12 cellular contexts compared by ENCODE assay signal in the genomic region with DNA sequence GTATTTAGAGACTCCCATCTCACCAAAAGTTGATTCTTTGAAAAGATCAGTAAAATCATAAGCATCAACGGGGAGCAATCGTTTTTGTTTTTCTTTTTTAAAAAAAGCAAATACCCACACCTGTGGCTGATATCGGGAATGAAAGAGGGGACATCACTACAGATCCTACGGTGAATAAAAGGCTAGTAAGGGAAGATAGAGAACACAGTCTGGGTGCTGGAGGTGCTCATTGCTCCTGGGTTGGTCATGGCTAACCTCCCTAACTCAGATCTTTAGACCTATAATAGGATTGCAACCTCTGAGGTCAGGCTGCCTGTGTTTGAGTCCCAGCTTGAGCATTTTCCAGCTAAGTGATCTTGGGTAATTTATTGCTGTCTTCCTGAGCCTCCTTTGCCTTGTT. TPM values are rescaled to one million over a fixed set of nuclear protein-coding genes. Genes with fewer than 3 reads are reported as not detected.
DNase-seq lines count a peak whose midpoint lies in the region; ATAC-seq and TF ChIP-seq lines count a peak whose summit lies in the region.
"Had no signal": no experiment of that assay in that cellular context is flagged by ENCODE, and none has a peak within 500 bp of the region (broad histone marks: within the 10 kb centered on the region; RNA-seq: fewer than 3 reads in every experiment).

No MANE protein-coding gene starts in this region.

- peak overlapping the region; percentile 96 for H3K4me3 ChIP-seq in epithelial cell of esophagus (ENCODE audit: low read length)

- H3K4me3 Mint-ChIP-seq in stimulated activated naive CD8-positive, alpha-beta T cell treated with anti-CD3 and anti-CD28 coated beads, Interleukin-15, amount 100 ng/mL, for 72 hours: peak overlapping the region; percentile 28 to 40
- peak overlapping the region; percentile 83 to 97 (median 93) for H3K4me3 Mint-ChIP-seq in nephron
- peak overlapping the region in 1 of 2 donors; percentile 74 for H3K4me3 Mint-ChIP-seq in CD14-positive monocyte

- H3K27me3 Mint-ChIP-seq in stimulated activated naive CD8-positive, alpha-beta T cell treated with anti-CD3 and anti-CD28 coated beads, Interleukin-15, amount 100 ng/mL, for 72 hours: peaks cover 59% of the 10 kb centered on the region
- H3K27me3 Mint-ChIP-seq in nephron (ENCODE audit: low read depth) (peaks cover 30% of the 10 kb centered on the region), CD14-positive monocyte (ENCODE audit: low read depth in 3 of 3) (peaks cover 20 to 40% (median 23%) of the 10 kb centered on the region in 3 donors)

- no peak for ATAC-seq in stimulated activated naive CD8-positive, alpha-beta T cell treated with anti-CD3 and anti-CD28 coated beads, Interleukin-15, amount 100 ng/mL, for 72 hours
- ATAC-seq in stimulated activated naive CD8-positive, alpha-beta T cell treated with anti-CD3 and anti-CD28 coated beads, Interleukin-15, Interleukin-2, amounts not matched to agents 100 U/mL and 50 U/mL, for 24 hours: no peak
- ATAC-seq in GM18517 (IDR thresholded peaks at IDR 0.05; ENCODE audit: unreplicated experiment) (no peak), HG02623 (IDR thresholded peaks at IDR 0.05; ENCODE audit: unreplicated experiment) (no peak)

- peaks cover 14% of the 10 kb centered on the region for H3K4me1 Mint-ChIP-seq in stimulated activated naive CD8-positive, alpha-beta T cell treated with anti-CD3 and anti-CD28 coated beads, Interleukin-15, amount 100 ng/mL, for 72 hours
- H3K4me1 Mint-ChIP-seq in nephron: peaks cover 40% of the 10 kb centered on the region
- H3K4me1 Mint-ChIP-seq in CD14-positive monocyte: peaks cover 4% of the 10 kb centered on the region

- intact Hi-C loops in CD14-positive monocyte (cut with micrococcal nuclease): loop anchor here in 1 of 2 donors (5.0 kb wide), 1 partner anchor 73 kb away; no protein-coding TSS in a partner anchor

- H3K27ac Mint-ChIP-seq in stimulated activated naive CD8-positive, alpha-beta T cell treated with anti-CD3 and anti-CD28 coated beads, Interleukin-15, amount 100 ng/mL, for 72 hours: no peak overlapping the region
- H3K27ac Mint-ChIP-seq in nephron: peak overlapping the region in 2 of 3 experiments; percentile 88
- H3K27ac Mint-ChIP-seq in CD14-positive monocyte: no peak overlapping the region

- DNase-seq in stimulated activated naive CD8-positive, alpha-beta T cell treated with anti-CD3 and anti-CD28 coated beads, Interleukin-15, amount 100 ng/mL, for 72 hours: no peak
- no peak for DNase-seq in stimulated activated naive CD8-positive, alpha-beta T cell treated with anti-CD3 and anti-CD28 coated beads, Interleukin-15, Interleukin-2, amounts not matched to agents 100 U/mL and 50 U/mL, for 24 hours
- DNase-seq in epithelial cell of esophagus (ENCODE audit: low read depth) (no peak), COR-L47 (lab: John Stamatoyannopoulos, UW) (no peak), CD14-positive monocyte (ENCODE audit: low spot score) (no peak)
- DNase-seq: activated T-cell treated with anti-CD3 and anti-CD28 coated beads, Interleukin-2, amount 50 U/mL, for 1 hour; NCI-H524 treated with DMSO at 0.1 percent for 48 hours; stimulated activated CD4-positive, alpha-beta T cell treated with anti-CD3 and anti-CD28 coated beads, Interleukin-1b, Interleukin-23, amount 100 ng/mL, for 48 hours; T-helper 9 cell had no signal

- peaks cover 16% of the 10 kb centered on the region for H3K36me3 Mint-ChIP-seq in nephron (ENCODE audit: low read depth)
- H3K36me3 Mint-ChIP-seq in CD14-positive monocyte: no peaks in the 10 kb centered on the region

- H3K9me3 Mint-ChIP-seq in stimulated activated naive CD8-positive, alpha-beta T cell treated with anti-CD3 and anti-CD28 coated beads, Interleukin-15, amount 100 ng/mL, for 72 hours: no peaks in the 10 kb centered on the region
- H3K9me3 Mint-ChIP-seq in nephron (peaks cover 11% of the 10 kb centered on the region), CD14-positive monocyte (peaks cover 0 to 9% (median 6%) of the 10 kb centered on the region in 7 donors)

- TF ChIP-seq CTCF in epithelial cell of esophagus (IDR thresholded peaks at IDR 0.05; ENCODE audit: insufficient read depth, low read depth, low read length, missing control alignments): no peak
- TF ChIP-seq CTCF in nephron (IDR thresholded peaks at IDR 0.05; ENCODE audit: unreplicated experiment in 3 of 3): no peak
- TF ChIP-seq CTCF in CD14-positive monocyte (IDR thresholded peaks at IDR 0.05): no peak

RNA-seq across cellular contexts. Expression of a gene that starts 1.1 kb away (rescaled TPM):
- not detected for polyA plus RNA-seq in CD14-positive monocyte

RNA-seq across cellular contexts. Expression of a gene that starts 31.0 kb away (rescaled TPM):
- 10 to 100 TPM; 47.5 to 70.4 TPM for polyA plus RNA-seq in CD14-positive monocyte

Comparison
In these comparisons a context has a peak if more than half of its experiments do, and no peak if none do; other contexts are left out.
1. H3K27ac Mint-ChIP-seq: peak in nephron (2 of 3); none in stimulated activated naive CD8-positive, alpha-beta T cell treated with anti-CD3 and anti-CD28 coated beads, Interleukin-15, amount 100 ng/mL, for 72 hours (0 of 2) and CD14-positive monocyte (0 of 7).